9 cellular contexts compared by ENCODE assay signal in the genomic region with DNA sequence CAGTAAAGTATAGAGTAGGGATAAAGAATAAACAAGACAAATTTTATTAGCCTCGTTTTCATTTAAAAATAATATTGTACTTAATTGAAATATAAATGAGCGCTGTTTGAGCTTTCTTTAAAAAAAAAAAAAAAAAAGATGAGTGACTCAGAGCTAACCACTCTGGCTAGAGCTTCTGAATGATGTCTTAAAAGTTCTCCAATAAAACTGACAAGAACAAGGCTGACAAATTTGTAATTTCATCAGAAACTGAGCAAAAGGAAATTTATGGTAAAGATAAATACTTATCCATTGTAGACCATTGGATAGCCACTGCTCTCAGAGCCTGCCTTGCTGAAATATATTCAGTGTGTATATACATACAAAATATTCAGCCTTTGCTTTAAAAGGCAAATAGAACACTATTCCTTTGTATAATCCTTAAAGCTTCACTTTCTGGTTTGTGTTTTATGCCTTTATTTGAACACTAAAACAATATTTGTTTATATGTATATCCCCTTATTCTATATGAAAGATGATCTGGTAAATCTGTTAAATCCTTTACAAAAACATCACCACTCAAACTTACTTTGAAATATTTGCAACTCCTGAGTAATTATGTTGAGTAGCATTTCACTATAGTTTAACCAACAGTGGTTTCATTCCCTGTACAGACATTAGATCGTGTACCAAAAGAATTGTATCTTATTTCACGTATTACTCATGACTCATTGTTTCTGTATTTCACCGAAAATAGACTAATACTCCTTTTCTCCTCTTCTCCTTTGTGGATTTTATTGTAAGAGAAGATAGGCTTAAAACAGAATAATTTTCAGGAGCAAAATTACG.
A peak's percentile ranks its signal among the peaks of the same experiment; 100 is the strongest.
DNase-seq lines count a peak whose midpoint lies in the region; ATAC-seq, FAIRE-seq and TF ChIP-seq lines count a peak whose summit lies in the region.
"Had no signal": no experiment of that assay in that cellular context is flagged by ENCODE, and none has a peak within 500 bp of the region (broad histone marks: within the 10 kb centered on the region; RNA-seq: fewer than 3 reads in every experiment).

No MANE protein-coding gene starts in this region.

- H3K4me1 Mint-ChIP-seq in MCF 10A (ENCODE audit: insufficient read depth, unreplicated experiment) (peaks cover 10% of the 10 kb centered on the region), astrocyte (ENCODE audit: low read depth, unreplicated experiment) (peaks cover 9% of the 10 kb centered on the region), Caco-2 (ENCODE audit: low read depth, unreplicated experiment) (no peaks in the 10 kb centered on the region)
- H3K4me1 Mint-ChIP-seq in activated T-cell treated with anti-CD3 and anti-CD28 coated beads, Interleukin-2, amount 50 U/mL, for 4 hours (ENCODE audit: low read depth) = peaks cover 8% of the 10 kb centered on the region

- DNase-seq in MCF 10A (ENCODE audit: unreplicated experiment) = peak; percentile 48
- DNase-seq in breast epithelium (ENCODE audit: low spot score in 2 of 2) = no peak
- peak; percentile 76 for DNase-seq in astrocyte (ENCODE audit: low read depth)
- DNase-seq in right cardiac atrium = no peak
- no peak for DNase-seq in uterus
- DNase-seq in Ammon's horn (ENCODE audit: low spot score) = no peak
- no peak for DNase-seq in activated T-cell treated with anti-CD3 and anti-CD28 coated beads, Interleukin-2, amount 50 U/mL, for 4 hours
- DNase-seq in Caco-2 = no peak
- DNase-seq: NCI-H187 treated with DMSO at 0.1 percent for 48 hours had no signal

- H3K9ac ChIP-seq in astrocyte (ENCODE audit: low read length) = peak overlapping the region; percentile 62

- POLR2A ChIA-PET in MCF 10A (lab: Yijun Ruan, JAX) = interaction anchor here (0.6 to 1.9 kb wide), 11 partner anchors 9 to 542 kb away, joined by 3 to 10 read pairs (median 3); a partner anchor contains a TSS
- POLR2A ChIA-PET in Caco-2 (lab: Charles Lee) = interaction anchor here (0.6 kb wide), 1 partner anchor 29 kb away, joined by 3 read pairs; no protein-coding TSS in a partner anchor

- no peaks in the 10 kb centered on the region for H4K20me1 ChIP-seq in astrocyte (ENCODE audit: insufficient read depth, low read length)

- 44% methylated on average over 6 of the region's 6 CpGs for WGBS in right cardiac atrium

- H3K4me3 Mint-ChIP-seq in MCF 10A (ENCODE audit: unreplicated experiment) (peak overlapping the region; percentile 66), astrocyte (ENCODE audit: unreplicated experiment) (peak overlapping the region; percentile 58), Caco-2 (ENCODE audit: unreplicated experiment) (no peak overlapping the region)
- no peak overlapping the region for H3K4me3 Mint-ChIP-seq in activated T-cell treated with anti-CD3 and anti-CD28 coated beads, Interleukin-2, amount 50 U/mL, for 4 hours

- BruUV-seq in MCF 10A (replicated peaks; lab: Mats Ljungman, UMichigan) (no TSS peak), Caco-2 (replicated peaks; lab: Mats Ljungman, UMichigan) (no TSS peak)

- H3K27ac ChIP-seq in breast epithelium (peak overlapping the region in 1 of 2 donors; percentile 6), astrocyte (ENCODE audit: low read depth, low read length) (peak overlapping the region; percentile 50), right cardiac atrium (ENCODE audit: low read length) (no peak overlapping the region), uterus (peak overlapping the region; percentile 71 to 81)

- TF ChIP-seq CTCF in MCF 10A (IDR thresholded peaks at IDR 0.05; ENCODE audit: unreplicated experiment) (no peak), breast epithelium (IDR thresholded peaks at IDR 0.05) (no peak), astrocyte (IDR thresholded peaks at IDR 0.05; ENCODE audit: insufficient read depth, low read depth, low read length) (no peak), uterus (IDR thresholded peaks at IDR 0.05) (no peak), Caco-2 (IDR thresholded peaks at IDR 0.05; ENCODE audit: insufficient read depth in 1 of 2, low read depth in 1 of 2, low read length in 1 of 2, severe bottlenecking in 1 of 2, unreplicated experiment in 1 of 2) (no peak)

- H3K36me3 Mint-ChIP-seq in MCF 10A (ENCODE audit: insufficient read depth, unreplicated experiment) (no peaks in the 10 kb centered on the region), astrocyte (ENCODE audit: low read depth, unreplicated experiment) (no peaks in the 10 kb centered on the region), Caco-2 (ENCODE audit: insufficient read depth, unreplicated experiment) (peaks cover 4% of the 10 kb centered on the region)
- H3K36me3 Mint-ChIP-seq in activated T-cell treated with anti-CD3 and anti-CD28 coated beads, Interleukin-2, amount 50 U/mL, for 4 hours (ENCODE audit: insufficient read depth) = peaks cover 7% of the 10 kb centered on the region

- H3K36me3 ChIP-seq in breast epithelium (no peaks in the 10 kb centered on the region), astrocyte (ENCODE audit: insufficient read depth, low read length) (no peaks in the 10 kb centered on the region), uterus (no peaks in the 10 kb centered on the region), Caco-2 (ENCODE audit: control insufficient read depth, insufficient read depth, low read length) (no peaks in the 10 kb centered on the region)

- H3K27me3 Mint-ChIP-seq in MCF 10A (ENCODE audit: insufficient read depth, unreplicated experiment) (no peaks in the 10 kb centered on the region), astrocyte (ENCODE audit: low read depth, unreplicated experiment) (no peaks in the 10 kb centered on the region), Caco-2 (ENCODE audit: insufficient read depth, unreplicated experiment) (no peaks in the 10 kb centered on the region)
- no peaks in the 10 kb centered on the region for H3K27me3 Mint-ChIP-seq in activated T-cell treated with anti-CD3 and anti-CD28 coated beads, Interleukin-2, amount 50 U/mL, for 4 hours (ENCODE audit: low read depth)

- H3K4me3 ChIP-seq in breast epithelium (no peak overlapping the region), astrocyte (ENCODE audit: insufficient read depth, low read depth, low read length) (peak overlapping the region; percentile 20), right cardiac atrium (ENCODE audit: low read length) (peak overlapping the region; percentile 28), uterus (peak overlapping the region; percentile 4 to 6), Caco-2 (ENCODE audit: low read depth, low read length) (no peak overlapping the region)

- H3K27me3 ChIP-seq in breast epithelium (no peaks in the 10 kb centered on the region), astrocyte (ENCODE audit: insufficient read depth, low read length) (no peaks in the 10 kb centered on the region), right cardiac atrium (ENCODE audit: control insufficient read depth, insufficient read depth) (no peaks in the 10 kb centered on the region), uterus (no peaks in the 10 kb centered on the region), Caco-2 (replicated peaks; ENCODE audit: control insufficient read depth, insufficient read depth, low read length) (no peaks in the 10 kb centered on the region)

- CTCF ChIA-PET in MCF 10A (lab: Yijun Ruan, JAX) (interaction anchor here (1.0 to 1.1 kb wide), 2 partner anchors 32 to 108 kb away, joined by 4 to 5 read pairs; no protein-coding TSS in a partner anchor), Caco-2 (lab: Charles Lee) (interaction anchor here (0.6 kb wide), 1 partner anchor 434 kb away, joined by 6 read pairs; no protein-coding TSS in a partner anchor)

- TF ChIP-seq POLR2A in breast epithelium (IDR thresholded peaks at IDR 0.05) = no peak
- TF ChIP-seq POLR2A in uterus (IDR thresholded peaks at IDR 0.05) = no peak

- peak; percentile 90 for FAIRE-seq in astrocyte (lab: Jason Lieb, UNC)

- intact Hi-C loops in MCF 10A (cut with micrococcal nuclease) (no loop called here), breast epithelium (cut with DNase I; ENCODE audit: low total_unique reads) (no loop called here), right cardiac atrium (cut with DNase I) (no loop called here), uterus (cut with DNase I; ENCODE audit: low total_unique reads) (no loop called here), Caco-2 (cut with micrococcal nuclease; ENCODE audit: unreplicated experiment) (loop anchor here (5.0 kb wide), 1 partner anchor 65 kb away; no protein-coding TSS in a partner anchor)

- ATAC-seq in right cardiac atrium = peak in 1 of 2 donors; percentile 42
- no peak for ATAC-seq in activated T-cell treated with anti-CD3 and anti-CD28 coated beads, Interleukin-2, amount 50 U/mL, for 4 hours

- H3K9me3 ChIP-seq in breast epithelium = no peaks in the 10 kb centered on the region
- H3K9me3 ChIP-seq in astrocyte (ENCODE audit: insufficient read depth, low read depth, low read length) = no peaks in the 10 kb centered on the region
- H3K9me3 ChIP-seq in right cardiac atrium (ENCODE audit: control insufficient read depth, low read length) = no peaks in the 10 kb centered on the region
- no peaks in the 10 kb centered on the region for H3K9me3 ChIP-seq in uterus
- H3K9me3 ChIP-seq in Caco-2 = no peaks in the 10 kb centered on the region

- H2AFZ ChIP-seq in astrocyte (ENCODE audit: low read depth, low read length) = no peak overlapping the region

- H3K9me3 Mint-ChIP-seq in MCF 10A (ENCODE audit: unreplicated experiment) (no peaks in the 10 kb centered on the region), astrocyte (ENCODE audit: unreplicated experiment) (peaks cover 3% of the 10 kb centered on the region), Caco-2 (ENCODE audit: unreplicated experiment) (no peaks in the 10 kb centered on the region)
- no peaks in the 10 kb centered on the region for H3K9me3 Mint-ChIP-seq in activated T-cell treated with anti-CD3 and anti-CD28 coated beads, Interleukin-2, amount 50 U/mL, for 4 hours

- no peaks in the 10 kb centered on the region for H3K4me1 ChIP-seq in breast epithelium
- peaks cover 7% of the 10 kb centered on the region for H3K4me1 ChIP-seq in astrocyte (ENCODE audit: insufficient read depth, low read length)
- H3K4me1 ChIP-seq in right cardiac atrium (ENCODE audit: control insufficient read depth, insufficient read depth, low read length) = peaks cover 3% of the 10 kb centered on the region
- peaks cover 0 to 4% of the 10 kb centered on the region in 2 donors for H3K4me1 ChIP-seq in uterus
- peaks cover 10% of the 10 kb centered on the region; the same call in 1 of the 2 replicates for H3K4me1 ChIP-seq in Caco-2

- H3K79me2 ChIP-seq in astrocyte (ENCODE audit: insufficient read depth, low read length) = peaks cover 8% of the 10 kb centered on the region

- H3K27ac Mint-ChIP-seq in MCF 10A (ENCODE audit: low read depth, unreplicated experiment) = peak overlapping the region; percentile 93
- H3K27ac Mint-ChIP-seq in astrocyte (ENCODE audit: unreplicated experiment) = peak overlapping the region; percentile 88
- no peak overlapping the region for H3K27ac Mint-ChIP-seq in Caco-2 (ENCODE audit: unreplicated experiment)

- peak overlapping the region; percentile 77 for H3K4me2 ChIP-seq in astrocyte (ENCODE audit: low read length)

Comparison
In these comparisons a context has a peak if more than half of its experiments do, and no peak if none do; other contexts are left out.
1. DNase-seq: peak in MCF 10A (single experiment) and astrocyte (single experiment); none in breast epithelium (0 of 2), right cardiac atrium (0 of 3), uterus (0 of 2), Ammon's horn (single experiment), activated T-cell treated with anti-CD3 and anti-CD28 coated beads, Interleukin-2, amount 50 U/mL, for 4 hours (single experiment) and Caco-2 (0 of 2).
2. H3K4me3 Mint-ChIP-seq: peak in MCF 10A (single experiment) and astrocyte (single experiment); none in activated T-cell treated with anti-CD3 and anti-CD28 coated beads, Interleukin-2, amount 50 U/mL, for 4 hours (single experiment) and Caco-2 (single experiment).
3. H3K4me3 ChIP-seq: peak in astrocyte (single experiment), right cardiac atrium (single experiment) and uterus (2 of 2); none in breast epithelium (0 of 3) and Caco-2 (single experiment).